Comparison of ENCODE assay signal across 10 cellular contexts in the genomic region with DNA sequence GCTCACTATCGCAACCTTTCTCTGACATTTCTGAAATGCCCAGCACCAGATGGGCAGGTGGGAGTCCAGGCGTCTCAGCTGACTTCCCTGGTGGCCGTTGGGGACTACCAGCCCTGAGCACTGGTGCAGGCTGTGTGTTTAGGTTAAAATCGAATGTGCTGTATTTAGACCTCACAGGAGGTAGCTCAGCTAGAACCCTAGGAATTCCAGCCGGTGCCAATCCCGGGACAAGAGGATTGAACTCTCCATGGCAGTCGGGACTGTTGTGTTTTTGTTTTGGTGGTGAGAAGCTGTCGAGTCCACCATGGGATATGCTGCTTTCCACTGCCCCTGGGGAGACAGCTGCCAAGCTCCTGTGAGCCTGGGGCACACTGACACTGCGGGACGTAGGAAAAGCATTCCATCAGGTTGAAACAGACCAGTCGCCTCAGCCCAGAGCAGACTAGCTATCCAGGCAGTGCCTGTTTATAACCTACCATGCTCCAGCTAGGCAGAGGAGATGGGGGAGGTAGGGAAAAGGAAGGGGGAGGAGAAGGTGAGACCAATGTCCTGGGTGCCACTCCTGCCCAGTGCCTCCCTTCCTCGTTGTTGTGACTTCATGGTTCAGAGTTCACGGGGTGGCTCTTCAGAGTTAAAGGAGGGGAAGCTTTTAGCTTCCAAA. TPM values are rescaled to one million over a fixed set of nuclear protein-coding genes. Genes with fewer than 3 reads are reported as not detected.
DNase-seq lines count a peak whose midpoint lies in the region; ATAC-seq, FAIRE-seq and TF ChIP-seq lines count a peak whose summit lies in the region.
"Had no signal": no experiment of that assay in that cellular context is flagged by ENCODE, and none has a peak within 500 bp of the region (broad histone marks: within the 10 kb centered on the region; RNA-seq: fewer than 3 reads in every experiment).

No MANE protein-coding gene starts in this region.

- H3K36me3 Mint-ChIP-seq in T-helper 2 cell treated with Interferon-gamma antibody and Interleukin-4, amounts not matched to agents 5 μg/mL and 100 μg/mL, for 36 hours (ENCODE audit: low read depth) = peaks cover 22% of the 10 kb centered on the region

- H3K4me1 ChIP-seq in keratinocyte (ENCODE audit: control insufficient read depth, extremely low read depth, insufficient read depth, low read length) (peaks cover 84% of the 10 kb centered on the region), transverse colon (peaks cover 59 to 92% (median 81%) of the 10 kb centered on the region in 4 donors)

- H3K4me2 ChIP-seq in keratinocyte (ENCODE audit: control insufficient read depth, extremely low read depth, insufficient read depth, low read depth, low read length) = no peak overlapping the region

- H3K27ac ChIP-seq in brain microvascular endothelial cell (peak overlapping the region; percentile 95), keratinocyte (ENCODE audit: control insufficient read depth, insufficient read depth, low read length) (peak overlapping the region; percentile 98), transverse colon (peak overlapping the region; percentile 87 to 90 (median 88))

- no peaks in the 10 kb centered on the region for H4K20me1 ChIP-seq in keratinocyte (ENCODE audit: control insufficient read depth, extremely low read depth, insufficient read depth, low read length)

- TF ChIP-seq EP300 in transverse colon (IDR thresholded peaks at IDR 0.05; ENCODE audit: low read depth) = no peak

- peaks cover 58% of the 10 kb centered on the region for H3K4me1 Mint-ChIP-seq in T-helper 2 cell treated with Interferon-gamma antibody and Interleukin-4, amounts not matched to agents 5 μg/mL and 100 μg/mL, for 36 hours (ENCODE audit: low read depth)

- H3K9me3 Mint-ChIP-seq in T-helper 2 cell treated with Interferon-gamma antibody and Interleukin-4, amounts not matched to agents 5 μg/mL and 100 μg/mL, for 36 hours = no peaks in the 10 kb centered on the region

- no peak for TF ChIP-seq POLR2A in transverse colon (IDR thresholded peaks at IDR 0.05)

- dilution Hi-C loops in keratinocyte (cut with MboI; ENCODE audit: extremely low pct_ligation_motif_present, low sequenced_read_pairs) = no loop called here

- no peak for ATAC-seq in GM19351 (IDR thresholded peaks at IDR 0.05; ENCODE audit: unreplicated experiment)

- no peak overlapping the region for H3K4me3 Mint-ChIP-seq in T-helper 2 cell treated with Interferon-gamma antibody and Interleukin-4, amounts not matched to agents 5 μg/mL and 100 μg/mL, for 36 hours

- H3K27me3 Mint-ChIP-seq in T-helper 2 cell treated with Interferon-gamma antibody and Interleukin-4, amounts not matched to agents 5 μg/mL and 100 μg/mL, for 36 hours (ENCODE audit: low read depth) = no peaks in the 10 kb centered on the region

- H3K9me3 ChIP-seq in keratinocyte (ENCODE audit: control insufficient read depth, low read depth, low read length) (no peaks in the 10 kb centered on the region), transverse colon (no peaks in the 10 kb centered on the region)

- peak overlapping the region; percentile 65 for H3K9ac ChIP-seq in keratinocyte (ENCODE audit: control insufficient read depth, extremely low read depth, insufficient read depth, low read length)

- no peak overlapping the region for H2AFZ ChIP-seq in keratinocyte (ENCODE audit: control insufficient read depth, low read length)

- in situ Hi-C loops in brain microvascular endothelial cell (cut with HindIII; ENCODE audit: low pct_ligation_motif_present, low sequenced_read_pairs) (no loop called here), transverse colon (cut with MboI; ENCODE audit: low pct_ligation_motif_present in 1 of 4, low pct_unique_long_range_greater_than_20kb in 1 of 4, low sequenced_read_pairs in 3 of 4) (no loop called here), GM13976 (cut with MboI; ENCODE audit: low sequenced_read_pairs, unreplicated experiment) (no loop called here)

- H3K36me3 ChIP-seq in brain microvascular endothelial cell (replicated peaks) (peaks cover 77% of the 10 kb centered on the region), keratinocyte (ENCODE audit: control insufficient read depth in 2 of 2, extremely low read depth in 1 of 2, insufficient read depth in 2 of 2, low read length in 2 of 2) (peaks cover 23 to 63% of the 10 kb centered on the region in 2 experiments), transverse colon (no peaks in the 10 kb centered on the region)

- H3K9me1 ChIP-seq in keratinocyte (ENCODE audit: control insufficient read depth, extremely low read depth, insufficient read depth, low read length) = no peaks in the 10 kb centered on the region

- no peak overlapping the region for H3K4me3 ChIP-seq in brain microvascular endothelial cell (ENCODE audit: low read depth, low read length)
- no peak overlapping the region for H3K4me3 ChIP-seq in keratinocyte (ENCODE audit: control insufficient read depth in 2 of 3, extremely low read depth in 1 of 3, insufficient read depth in 2 of 3, low read depth in 1 of 3, low read length in 3 of 3)
- H3K4me3 ChIP-seq in transverse colon = no peak overlapping the region

- H3K27me3 ChIP-seq in brain microvascular endothelial cell (replicated peaks) (no peaks in the 10 kb centered on the region), keratinocyte (ENCODE audit: control insufficient read depth, extremely low read depth, insufficient read depth, low read length) (no peaks in the 10 kb centered on the region), transverse colon (no peaks in the 10 kb centered on the region)

- intact Hi-C loops in transverse colon (cut with DNase I; ENCODE audit: low total_unique reads) = no loop called here

- peaks cover 65% of the 10 kb centered on the region for H3K79me2 ChIP-seq in keratinocyte (ENCODE audit: control insufficient read depth, insufficient read depth, low read length)

- FAIRE-seq in keratinocyte (lab: Jason Lieb, UNC) = no peak

- 62 to 67% methylated on average over 3 to 13 of the region's 13 CpGs for WGBS in transverse colon (ENCODE audit: low coverage in 1 of 2), 2 donors

- DNase-seq in T-helper 2 cell treated with Interferon-gamma antibody and Interleukin-4, amounts not matched to agents 5 μg/mL and 100 μg/mL, for 36 hours (ENCODE audit: low spot score) = no peak
- DNase-seq in T-helper 2 cell (no peak), brain microvascular endothelial cell (peak; percentile 85), keratinocyte (ENCODE audit: low read depth, low spot score) (no peak), transverse colon (peak; percentile 66), activated gamma-delta T cell treated with Interleukin-2 at 50 U/mL for 16 hours (no peak), GM13976 (ENCODE audit: low spot score) (no peak)
- DNase-seq: 8988T, NCI-H774 had no signal

- peak overlapping the region; percentile 11 for H3K27ac Mint-ChIP-seq in T-helper 2 cell treated with Interferon-gamma antibody and Interleukin-4, amounts not matched to agents 5 μg/mL and 100 μg/mL, for 36 hours

- TF ChIP-seq CTCF in brain microvascular endothelial cell (IDR thresholded peaks at IDR 0.05; ENCODE audit: low read depth, low read length, missing control alignments) = no peak
- no peak for TF ChIP-seq CTCF in keratinocyte (optimal IDR thresholded peaks at IDR 0.05 in 1 of 3, IDR thresholded peaks at IDR 0.05 in 1 of 3, conservative IDR thresholded peaks at IDR 0.05 in 1 of 3; ENCODE audit: extremely low read depth in 1 of 3, insufficient read depth in 2 of 3, low read length in 3 of 3)
- no peak for TF ChIP-seq CTCF in transverse colon (IDR thresholded peaks at IDR 0.05)
- TF ChIP-seq CTCF in GM13976 (IDR thresholded peaks at IDR 0.05; ENCODE audit: borderline replicate concordance, control extremely low read depth, extremely low read depth, insufficient read depth, missing control alignments) = no peak

RNA-seq across cellular contexts. Expression of a gene that starts 52.9 kb away (rescaled TPM):
- 72.7 to 124 TPM (median 83.9 TPM) in 3 replicates for polyA plus RNA-seq in keratinocyte
- 172 TPM for polyA plus RNA-seq in keratinocyte (2011; ENCODE audit: low read depth)
- polyA plus RNA-seq in keratinocyte (2011; cell fraction: cytosol; rRNA removed) = 76.6 and 79.2 TPM in 2 replicates
- polyA plus RNA-seq in keratinocyte (2011; cell fraction: nucleus; rRNA removed) = 175 and 197 TPM in 2 replicates
- polyA plus RNA-seq in keratinocyte (2012; ENCODE audit: low replicate concordance) = 52.2 and 143 TPM in 2 replicates
- 218 to 406 TPM (median 316 TPM) in 3 replicates for polyA minus RNA-seq in keratinocyte
- polyA minus RNA-seq in keratinocyte (2011; cell fraction: cytosol; rRNA and poly(A)+ RNA removed) = 176 TPM
- polyA minus RNA-seq in keratinocyte (2011; cell fraction: nucleus; rRNA and poly(A)+ RNA removed) = 292 and 558 TPM in 2 replicates
- total RNA-seq in transverse colon = 100 to 1,000 TPM; 309 to 483 (median 316) TPM

Comparison
In these comparisons a context has a peak if more than half of its experiments do, and no peak if none do; other contexts are left out.
1. DNase-seq: peak in brain microvascular endothelial cell (single experiment) and transverse colon (single experiment); none in T-helper 2 cell treated with Interferon-gamma antibody and Interleukin-4, amounts not matched to agents 5 μg/mL and 100 μg/mL, for 36 hours (single experiment), T-helper 2 cell (0 of 5), keratinocyte (single experiment), activated gamma-delta T cell treated with Interleukin-2 at 50 U/mL for 16 hours (single experiment) and GM13976 (single experiment).
2. Peak in every context shown above with its lines, with median percentiles within 50 percentile points of each other: H3K27ac ChIP-seq.